8 cellular contexts compared by ENCODE assay signal in the genomic region with DNA sequence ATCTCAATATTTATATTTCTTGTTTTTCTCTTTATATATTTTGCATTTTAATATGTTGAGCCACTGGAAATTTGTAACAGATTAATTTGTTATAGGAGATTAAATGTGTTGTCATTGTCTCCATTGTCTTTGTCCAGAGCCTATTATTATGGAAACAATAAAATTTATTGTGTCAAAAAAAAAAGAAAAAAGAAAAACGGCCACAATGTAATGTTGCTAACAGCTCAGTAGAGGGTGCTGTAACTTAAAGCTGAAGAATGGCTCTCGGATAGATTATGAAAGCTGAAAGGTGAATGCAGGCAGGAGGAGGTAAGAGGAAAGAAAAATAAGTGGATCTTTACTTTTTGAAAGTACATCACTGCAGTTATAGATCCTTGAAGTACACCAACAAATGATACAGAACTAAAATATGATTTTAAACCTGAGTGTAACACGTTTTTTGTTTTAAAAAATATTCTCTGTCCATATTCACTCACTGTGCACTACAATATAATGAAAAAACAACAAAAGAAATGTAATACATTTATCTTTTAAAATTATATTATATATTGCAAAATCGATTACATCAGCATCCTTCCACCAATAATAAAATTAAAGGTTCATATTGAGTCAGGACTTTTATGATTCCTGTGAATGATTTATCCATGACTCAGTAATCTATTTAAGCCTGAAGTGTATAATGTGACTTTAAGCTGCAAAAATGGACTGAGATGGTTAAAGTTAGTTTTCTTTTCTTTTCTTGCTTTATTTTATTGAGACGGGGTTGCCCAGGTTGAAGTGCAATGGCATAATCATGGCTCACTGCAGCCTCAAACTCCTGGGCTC. TPM values are rescaled to one million over a fixed set of nuclear protein-coding genes. Genes with fewer than 3 reads are reported as not detected.
A peak's percentile ranks its signal among the peaks of the same experiment; 100 is the strongest.
DNase-seq lines count a peak whose midpoint lies in the region; ATAC-seq and TF ChIP-seq lines count a peak whose summit lies in the region.
"Not testable (repeated sequence)": the region's sequence is repeated elsewhere in the genome, so short reads cannot be mapped to it uniquely, and the experiment has no call there.

No MANE protein-coding gene starts in this region.

- not testable (repeated sequence) for H3K27ac Mint-ChIP-seq in neural progenitor cell

- H3K36me3 ChIP-seq in brain microvascular endothelial cell (replicated peaks); cardiac muscle cell; neural progenitor cell: not testable (repeated sequence)

- not testable (repeated sequence) for H3K9ac ChIP-seq in neural progenitor cell

- H3K27me3 Mint-ChIP-seq in neural progenitor cell (ENCODE audit: insufficient read depth, low read depth): not testable (repeated sequence)

- H4K20me1 ChIP-seq in neural progenitor cell (ENCODE audit: low read depth): not testable (repeated sequence)

- ATAC-seq in HG02798 (IDR thresholded peaks at IDR 0.05; ENCODE audit: poor library complexity, unreplicated experiment): peak; percentile 66

- not testable (repeated sequence) for H3K79me2 ChIP-seq in neural progenitor cell (ENCODE audit: low read depth)

- H3K4me3 Mint-ChIP-seq in neural progenitor cell: not testable (repeated sequence)

- H3K4me1 Mint-ChIP-seq in neural progenitor cell: not testable (repeated sequence)

- not testable (repeated sequence) for H3K4me3 ChIP-seq in GM12875 (ENCODE audit: low read depth, low read length); brain microvascular endothelial cell (ENCODE audit: low read depth, low read length); cardiac muscle cell; neural progenitor cell

- TF ChIP-seq CTCF in AG09319 (IDR thresholded peaks at IDR 0.05; ENCODE audit: low read depth, low read length) (peak; percentile 35), GM12875 (IDR thresholded peaks at IDR 0.05; ENCODE audit: borderline replicate concordance, insufficient read depth, low read depth, low read length) (peak; percentile 16; the same call in 1 of the 2 replicates), brain microvascular endothelial cell (IDR thresholded peaks at IDR 0.05; ENCODE audit: low read depth, low read length, missing control alignments) (peak; percentile 42), cardiac muscle cell (IDR thresholded peaks at IDR 0.05; ENCODE audit: low read depth, low read length) (peak; percentile 37), neural progenitor cell (IDR thresholded peaks at IDR 0.05) (peak; percentile 75)

- H3K27me3 ChIP-seq in brain microvascular endothelial cell (replicated peaks); cardiac muscle cell; neural progenitor cell: not testable (repeated sequence)

- H3K9me3 ChIP-seq in cardiac muscle cell (ENCODE audit: low read depth); neural progenitor cell (ENCODE audit: low read depth): not testable (repeated sequence)

- H3K9me3 Mint-ChIP-seq in neural progenitor cell: not testable (repeated sequence)

- H2AFZ ChIP-seq in neural progenitor cell (replicated peaks): not testable (repeated sequence)

- H3K4me1 ChIP-seq in cardiac muscle cell (ENCODE audit: low read depth); neural progenitor cell: not testable (repeated sequence)

- DNase-seq in AG09319 (ENCODE audit: extremely low read depth, low read depth); brain microvascular endothelial cell: not testable (repeated sequence)
- DNase-seq in NCI-H146 (lab: John Stamatoyannopoulos, UW) (peak; percentile 1), RPMI7951 (ENCODE audit: low read depth) (peak; percentile 28), cardiac muscle cell (ENCODE audit: low read depth in 1 of 2, low spot score in 1 of 2) (peak; percentile 11 to 39), neural progenitor cell (ENCODE audit: low spot score) (peak; percentile 49)

- not testable (repeated sequence) for H3K27ac ChIP-seq in brain microvascular endothelial cell, cardiac muscle cell, neural progenitor cell

- H3F3A ChIP-seq in neural progenitor cell (ENCODE audit: low read depth): not testable (repeated sequence)

- H3K36me3 Mint-ChIP-seq in neural progenitor cell: not testable (repeated sequence)

- in situ Hi-C loops in brain microvascular endothelial cell (cut with HindIII; ENCODE audit: low pct_ligation_motif_present, low sequenced_read_pairs): not testable (repeated sequence)

- not testable (repeated sequence) for H3K4me2 ChIP-seq in neural progenitor cell

RNA-seq across cellular contexts. Expression of a gene that starts 14.7 kb away (rescaled TPM):
- 70.3 and 86.8 TPM in 2 replicates for total RNA-seq in RPMI7951 (2014; rRNA removed; shearing (Covaris generic))
- total RNA-seq in cardiac muscle cell: 14.9 and 15.5 TPM in 2 replicates
- polyA plus RNA-seq in cardiac muscle cell: 13.6 and 17.7 TPM in 2 replicates
- 47.9 and 72.2 TPM in 2 replicates for total RNA-seq in neural progenitor cell (ENCODE audit: low replicate concordance)

RNA-seq across cellular contexts. Expression of a gene that starts 29.0 kb away (rescaled TPM):
- total RNA-seq in RPMI7951 (2014; rRNA removed; shearing (Covaris generic)): 0.60 and 0.88 TPM in 2 replicates
- total RNA-seq in cardiac muscle cell: not detected in 2 replicates
- not detected in 2 replicates for polyA plus RNA-seq in cardiac muscle cell
- total RNA-seq in neural progenitor cell (ENCODE audit: low replicate concordance): not detected in 2 replicates

Comparison
In these comparisons a context has a peak if more than half of its experiments do, and no peak if none do; other contexts are left out.
1. CTCF ChIP-seq: peak in every context shown above with its lines; median percentile 75 in neural progenitor cell; 42 in brain microvascular endothelial cell; 37 in cardiac muscle cell; 35 in AG09319; 16 in GM12875.